6 cellular contexts compared by ENCODE assay signal in genomic region chr2:110333695-110334094, GRCh38.
DNase-seq lines count a peak whose midpoint lies in the region; ATAC-seq, FAIRE-seq and TF ChIP-seq lines count a peak whose summit lies in the region.
"Not testable (repeated sequence)": the region's sequence is repeated elsewhere in the genome, so short reads cannot be mapped to it uniquely, and the experiment has no call there.

No MANE protein-coding gene starts in this region.

- H3K27me3 Mint-ChIP-seq in neural progenitor cell (ENCODE audit: insufficient read depth, low read depth), result not testable (repeated sequence)

- H3K27ac ChIP-seq in neural progenitor cell, sigmoid colon, upper lobe of right lung: not testable (repeated sequence)

- H3K36me3 Mint-ChIP-seq in neural progenitor cell, result not testable (repeated sequence)

- not testable (repeated sequence) for H3F3A ChIP-seq in neural progenitor cell (ENCODE audit: low read depth)

- 50 to 82% methylated on average over 4 to 5 of the region's 8 CpGs for WGBS in sigmoid colon, 2 donors

- intact Hi-C loops in left colon (cut with DNase I, micrococcal nuclease); sigmoid colon (cut with DNase I); upper lobe of right lung (cut with DNase I): not testable (repeated sequence)

- not testable (repeated sequence) for H3K4me1 Mint-ChIP-seq in neural progenitor cell

- not testable (repeated sequence) for H3K4me2 ChIP-seq in neural progenitor cell

- peak; percentile 66 for ATAC-seq in left colon
- not testable (repeated sequence) for ATAC-seq in upper lobe of right lung

- H3K4me3 Mint-ChIP-seq in neural progenitor cell, result not testable (repeated sequence)

- not testable (repeated sequence) for H3K79me2 ChIP-seq in neural progenitor cell (ENCODE audit: low read depth)

- FAIRE-seq in bronchial epithelial cell (lab: Jason Lieb, UNC), result peak; percentile 99

- not testable (repeated sequence) for H2AFZ ChIP-seq in neural progenitor cell (replicated peaks)

- not testable (repeated sequence) for TF ChIP-seq CTCF in bronchial epithelial cell (IDR thresholded peaks at IDR 0.05; ENCODE audit: insufficient read depth, low read length, severe bottlenecking); neural progenitor cell (IDR thresholded peaks at IDR 0.05); sigmoid colon (IDR thresholded peaks at IDR 0.05); upper lobe of right lung (IDR thresholded peaks at IDR 0.05)

- TF ChIP-seq POLR2A in sigmoid colon (IDR thresholded peaks at IDR 0.05), result not testable (repeated sequence)

- not testable (repeated sequence) for H3K27ac Mint-ChIP-seq in neural progenitor cell

- not testable (repeated sequence) for H3K9me3 Mint-ChIP-seq in neural progenitor cell

- H3K4me1 ChIP-seq in neural progenitor cell, sigmoid colon, upper lobe of right lung: not testable (repeated sequence)

- not testable (repeated sequence) for DNase-seq in bronchial epithelial cell (ENCODE audit: low read depth); left colon
- DNase-seq in islet precursor cell (peak; percentile 1), neural progenitor cell (ENCODE audit: low spot score) (peak; percentile 0), sigmoid colon (peak; percentile 5), upper lobe of right lung (peak; percentile 18)

- H3K4me3 ChIP-seq in bronchial epithelial cell (ENCODE audit: low read depth, low read length); neural progenitor cell; sigmoid colon; upper lobe of right lung: not testable (repeated sequence)

- not testable (repeated sequence) for H3K27me3 ChIP-seq in bronchial epithelial cell (ENCODE audit: control insufficient read depth, insufficient read depth, low read length); neural progenitor cell; sigmoid colon; upper lobe of right lung

- H3K9me3 ChIP-seq in neural progenitor cell (ENCODE audit: low read depth); sigmoid colon; upper lobe of right lung: not testable (repeated sequence)

- not testable (repeated sequence) for H4K20me1 ChIP-seq in neural progenitor cell (ENCODE audit: low read depth)

- H3K36me3 ChIP-seq in bronchial epithelial cell (ENCODE audit: control insufficient read depth, insufficient read depth, low read length); neural progenitor cell; sigmoid colon; upper lobe of right lung: not testable (repeated sequence)

- TF ChIP-seq EP300 in sigmoid colon (IDR thresholded peaks at IDR 0.05), result not testable (repeated sequence)

- not testable (repeated sequence) for H3K9ac ChIP-seq in neural progenitor cell
